ENCODE assay signal across 31 cellular contexts in the genomic region with DNA sequence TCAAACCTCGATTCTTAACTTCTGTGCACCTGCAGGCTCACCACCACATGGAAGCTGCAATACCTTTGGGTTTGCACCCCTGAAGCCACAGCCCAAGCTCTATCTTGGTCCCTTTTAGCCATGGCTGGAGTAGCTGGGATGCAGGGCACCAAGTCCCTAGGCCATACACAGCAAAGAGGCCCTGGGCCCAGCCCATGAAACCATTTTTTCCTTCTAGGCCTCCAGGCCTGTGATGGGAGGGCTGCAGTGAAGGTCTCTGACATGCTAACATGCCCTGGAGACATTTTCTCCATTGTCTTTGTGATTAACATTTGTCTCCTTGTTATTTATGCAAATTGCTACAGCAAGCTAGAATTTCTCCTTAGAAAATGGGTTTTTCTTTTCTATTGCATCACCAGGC.
"Had no signal": no experiment of that assay in that cellular context is flagged by ENCODE, and none has a peak within 500 bp of the region (broad histone marks: within the 10 kb centered on the region; RNA-seq: fewer than 3 reads in every experiment).

No MANE protein-coding gene starts in this region.

- DNase-seq: activated B cell treated with CpG ODN at 0.5 μM for 24 hours; activated CD4-positive, alpha-beta memory T cell treated with anti-CD3 and anti-CD28 coated beads for 36 hours; activated CD4-positive, alpha-beta T cell treated with anti-CD3 and anti-CD28 coated beads for 4 hours; activated CD4-positive, alpha-beta T cell treated with anti-CD3 and anti-CD28 coated beads, Interleukin-2, amount 10 ng/mL, durations not matched to agents 24 days and 14 days; activated CD4-positive, alpha-beta T cell treated with anti-CD3 and anti-CD28 coated beads, Interleukin-2, amount 50 U/mL, for 1 hour; activated CD4-positive, alpha-beta T cell treated with anti-CD3 and anti-CD28 coated beads, Interleukin-2, amount 50 U/mL, for 4 hours; activated CD4-positive, CD25-positive, alpha-beta regulatory T cell treated with anti-CD3 and anti-CD28 coated beads, Interleukin-2, amount 50 U/mL, for 72 hours; activated CD8-positive, alpha-beta memory T cell treated with anti-CD3 and anti-CD28 coated beads, Interleukin-2, amount 50 U/mL, for 4 hours; activated CD8-positive, alpha-beta T cell treated with anti-CD3 and anti-CD28 coated beads for 36 hours; activated gamma-delta T cell; activated naive CD4-positive, alpha-beta T cell treated with anti-CD3 and anti-CD28 coated beads, Interleukin-2, amount 10 ng/mL, durations not matched to agents 7 days and 5 days; activated naive CD4-positive, alpha-beta T cell treated with Interleukin-2 at 50 U/mL for 16 hours; activated naive CD8-positive, alpha-beta T cell treated with anti-CD3 and anti-CD28 coated beads, Interleukin-2, amount 10 ng/mL, durations not matched to agents 7 days and 5 days; activated naive CD8-positive, alpha-beta T cell treated with anti-CD3 and anti-CD28 coated beads, Interleukin-2, amount 50 U/mL, for 24 hours; activated T-cell treated with anti-CD3 and anti-CD28 coated beads for 4 hours; activated T-cell treated with anti-CD3 and anti-CD28 coated beads, Interleukin-2, amount 50 U/mL, for 1 hour; activated T-cell treated with anti-CD3 and anti-CD28 coated beads, Interleukin-2, amount 50 U/mL, for 4 hours; activated T-cell treated with anti-CD3 and anti-CD28 coated beads, Interleukin-2, amount 50 U/mL, for 72 hours; amygdala; anterior cingulate cortex; caudate nucleus; cerebellar nuclear complex; colonic mucosa; T-helper 2 cell; T-helper 9 cell had no signal

- H3K4me3 ChIP-seq: ascending aorta, cardiac muscle cell, colonic mucosa had no signal

- ATAC-seq: activated CD8-positive, alpha-beta T cell treated with anti-CD3 and anti-CD28 coated beads for 36 hours; activated naive CD8-positive, alpha-beta T cell treated with anti-CD3 and anti-CD28 coated beads, Interleukin-2, amount 50 U/mL, for 24 hours; activated T-cell treated with anti-CD3 and anti-CD28 coated beads, Interleukin-2, amount 50 U/mL, for 4 hours; activated T-cell treated with anti-CD3 and anti-CD28 coated beads, Interleukin-2, amount 50 U/mL, for 72 hours; activated T-helper 17 cell treated with anti-CD3 and anti-CD28 coated beads, Interleukin-2, amount 50 U/mL, for 72 hours had no signal

- H3K27ac ChIP-seq: ascending aorta, cardiac muscle cell, colonic mucosa, VCaP had no signal

- H3K27me3 ChIP-seq: ascending aorta, cardiac muscle cell, colonic mucosa had no signal

- H3K36me3 ChIP-seq: ascending aorta, cardiac muscle cell, colonic mucosa had no signal

- H3K4me1 ChIP-seq: ascending aorta, colonic mucosa had no signal

- H3K9me3 ChIP-seq: ascending aorta, colonic mucosa had no signal

- FAIRE-seq: bronchial epithelial cell, TTC549 had no signal
